Comparison of ENCODE assay signal across 8 cellular contexts in genomic region chr1:36222481-36223372, GRCh38. TPM values are rescaled to one million over a fixed set of nuclear protein-coding genes. Genes with fewer than 3 reads are reported as not detected.
DNase-seq lines count a peak whose midpoint lies in the region; ATAC-seq and TF ChIP-seq lines count a peak whose summit lies in the region.

No MANE protein-coding gene starts in this region.

- no peak for TF ChIP-seq RAD21 in neural cell (conservative IDR thresholded peaks at IDR 0.05)

- TF ChIP-seq CTCF in neural cell (IDR thresholded peaks at IDR 0.05; ENCODE audit: poor library complexity, severe bottlenecking): no peak

- no peak for ATAC-seq in CD4-positive, CD25-positive, alpha-beta regulatory T cell (ENCODE audit: low read depth in 2 of 2)
- ATAC-seq in GM21526 (IDR thresholded peaks at IDR 0.05; ENCODE audit: low FRiP score, unreplicated experiment) (no peak), HG03139 (IDR thresholded peaks at IDR 0.05; ENCODE audit: unreplicated experiment) (no peak), GM19397 (IDR thresholded peaks at IDR 0.05; ENCODE audit: unreplicated experiment) (no peak), HG02571 (IDR thresholded peaks at IDR 0.05; ENCODE audit: unreplicated experiment) (no peak)

- peaks cover 25% of the 10 kb centered on the region for H3K79me2 ChIP-seq in neural cell (replicated peaks; ENCODE audit: insufficient read depth, low read length)

- H3K27ac Mint-ChIP-seq in CD4-positive, CD25-positive, alpha-beta regulatory T cell: peak overlapping the region; percentile 99 to 100 (median 99)

- no peak for TF ChIP-seq EP300 in neural cell (conservative IDR thresholded peaks at IDR 0.05; ENCODE audit: poor library complexity, severe bottlenecking)

- peaks cover 7% of the 10 kb centered on the region for H3K36me3 ChIP-seq in CD4-positive, CD25-positive, alpha-beta regulatory T cell (ENCODE audit: control insufficient read depth, insufficient read depth, low read length)
- no peaks in the 10 kb centered on the region for H3K36me3 ChIP-seq in neural cell (ENCODE audit: insufficient read depth, low read length)

- H3K27ac ChIP-seq in CD4-positive, CD25-positive, alpha-beta regulatory T cell (ENCODE audit: insufficient read depth, low read length, poor library complexity, severe bottlenecking): peak overlapping the region; percentile 99
- H3K27ac ChIP-seq in caudate nucleus (ENCODE audit: low read depth, low read length) (peak overlapping the region; percentile 99), neural cell (ENCODE audit: low read length) (peak overlapping the region; percentile 84)

- no peak overlapping the region for H3K9ac ChIP-seq in neural cell (ENCODE audit: low read length)

- peaks cover 16% of the 10 kb centered on the region for H3K36me3 Mint-ChIP-seq in CD4-positive, CD25-positive, alpha-beta regulatory T cell

- no peaks in the 10 kb centered on the region for H3K9me2 ChIP-seq in neural cell (ENCODE audit: insufficient read depth, low read length)

- peak overlapping the region; percentile 96 to 98 (median 98) for H3K4me3 Mint-ChIP-seq in CD4-positive, CD25-positive, alpha-beta regulatory T cell

- H3K27me3 ChIP-seq in CD4-positive, CD25-positive, alpha-beta regulatory T cell (ENCODE audit: control insufficient read depth, insufficient read depth, low read length): no peaks in the 10 kb centered on the region
- H3K27me3 ChIP-seq in neural cell (ENCODE audit: insufficient read depth, low read depth, low read length): no peaks in the 10 kb centered on the region

- H3F3A ChIP-seq in neural cell (ENCODE audit: insufficient read depth, low read length, poor library complexity, severe bottlenecking): peaks cover 5% of the 10 kb centered on the region

- H3K4me1 Mint-ChIP-seq in CD4-positive, CD25-positive, alpha-beta regulatory T cell: peaks cover 20 to 35% (median 24%) of the 10 kb centered on the region in 4 donors

- peaks cover 9% of the 10 kb centered on the region for H4K20me1 ChIP-seq in neural cell (ENCODE audit: insufficient read depth)

- H3K9me3 ChIP-seq in CD4-positive, CD25-positive, alpha-beta regulatory T cell (ENCODE audit: control insufficient read depth in 2 of 2, low read length in 2 of 2): no peaks in the 10 kb centered on the region
- no peaks in the 10 kb centered on the region for H3K9me3 ChIP-seq in neural cell (ENCODE audit: low read length)

- peak overlapping the region; percentile 97 for H3K4me3 ChIP-seq in CD4-positive, CD25-positive, alpha-beta regulatory T cell (ENCODE audit: low read depth, low read length)
- H3K4me3 ChIP-seq in neural cell (ENCODE audit: low read length): peak overlapping the region; percentile 79

- H2AFZ ChIP-seq in neural cell (ENCODE audit: low read depth, low read length): no peak overlapping the region

- peak overlapping the region; percentile 74 for H3K4me2 ChIP-seq in neural cell (ENCODE audit: low read length)

- peaks cover 38% of the 10 kb centered on the region for H3K4me1 ChIP-seq in CD4-positive, CD25-positive, alpha-beta regulatory T cell (ENCODE audit: control insufficient read depth, insufficient read depth, low read length, poor library complexity, severe bottlenecking)

- H3K27me3 Mint-ChIP-seq in CD4-positive, CD25-positive, alpha-beta regulatory T cell: no peaks in the 10 kb centered on the region

- peaks cover 0 to 3% (median 0%) of the 10 kb centered on the region in 7 donors for H3K9me3 Mint-ChIP-seq in CD4-positive, CD25-positive, alpha-beta regulatory T cell

- no peak for DNase-seq in CD4-positive, CD25-positive, alpha-beta regulatory T cell
- DNase-seq in MV-4-11 (lab: John Stamatoyannopoulos, UW): peak; percentile 60
- DNase-seq in caudate nucleus (lab: John Stamatoyannopoulos, UW): no peak

TF ChIP-seq in neural cell, 6 proteins besides CTCF, POLR2A, EP300 and RAD21:
- TF ChIP-seq POLR2AphosphoS5 (IDR thresholded peaks at IDR 0.05): no peak

RNA-seq across cellular contexts. Expression of gene THRAP3, which starts 1.5 kb away (rescaled TPM):
- total RNA-seq in CD4-positive, CD25-positive, alpha-beta regulatory T cell: 84.4 TPM
- 10 to 100 TPM; 62.5 to 73.7 (median 68.2) TPM for polyA plus RNA-seq in CD4-positive, CD25-positive, alpha-beta regulatory T cell
- polyA plus RNA-seq in neural cell: 54.4 and 55.8 TPM in 2 replicates
- polyA minus RNA-seq in neural cell: 109 and 113 TPM in 2 replicates
